Comparison of ENCODE assay signal across 24 cellular contexts in genomic region chr14:37778135-37778943, GRCh38.
"Had no signal": no experiment of that assay in that cellular context is flagged by ENCODE, and none has a peak within 500 bp of the region (broad histone marks: within the 10 kb centered on the region; RNA-seq: fewer than 3 reads in every experiment).

No MANE protein-coding gene starts in this region.

- H3K4me2 ChIP-seq: smooth muscle cell had no signal

- H3K27ac Mint-ChIP-seq: naive B cell; nephron; stimulated activated memory B cell treated with anti-CD40 and anti-IgM and Interleukin-4, amounts not matched to agents 10 μg/mL and 1 μg/mL and 100 μg/mL, for 72 hours; stimulated activated naive CD8-positive, alpha-beta T cell treated with anti-CD3 and anti-CD28 coated beads, Interleukin-15, Interleukin-2, amounts not matched to agents 100 ng/mL and 50 ng/mL, for 24 hours had no signal

- DNase-seq: central memory CD4-positive, alpha-beta T cell; cortex of kidney; dorsolateral prefrontal cortex; effector CD8-positive, alpha-beta T cell; gastrocnemius medialis; glutamatergic neuron; immature natural killer cell; left cardiac atrium; left ventricle myocardium inferior; mesendoderm; naive B cell; right cardiac atrium; stimulated activated CD4-positive, alpha-beta T cell treated with anti-CD3 and anti-CD28 coated beads, Interleukin-4, amount 100 ng/mL, for 1 hour; stimulated activated CD8-positive, alpha-beta memory T cell treated with anti-CD3 and anti-CD28 coated beads, Interleukin-4, amount 100 ng/mL, for 48 hours; tibial artery had no signal

- H3K36me3 ChIP-seq: esophagus muscularis mucosa, gastrocnemius medialis, left ventricle myocardium inferior, neutrophil, tibial artery had no signal

- H3K27ac ChIP-seq: dorsolateral prefrontal cortex, epithelial cell of prostate, esophagus muscularis mucosa, gastrocnemius medialis, left ventricle myocardium inferior, neutrophil, tibial artery had no signal

- H3K27me3 ChIP-seq: dorsolateral prefrontal cortex, esophagus muscularis mucosa, gastrocnemius medialis, neutrophil, tibial artery had no signal

- ATAC-seq: gastrocnemius medialis; left cardiac atrium; right cardiac atrium; stimulated activated memory B cell treated with anti-CD40 and anti-IgM and Interleukin-4, amounts not matched to agents 10 μg/mL and 1 μg/mL and 100 μg/mL, for 72 hours had no signal

- H3K9me3 ChIP-seq: esophagus muscularis mucosa, gastrocnemius medialis, neutrophil, tibial artery had no signal

- H3K4me1 Mint-ChIP-seq: immature natural killer cell; naive B cell; nephron; stimulated activated memory B cell treated with anti-CD40 and anti-IgM and Interleukin-4, amounts not matched to agents 10 μg/mL and 1 μg/mL and 100 μg/mL, for 72 hours had no signal

- H3K4me1 ChIP-seq: esophagus muscularis mucosa, gastrocnemius medialis, left ventricle myocardium inferior, tibial artery had no signal

- H3K4me3 Mint-ChIP-seq: immature natural killer cell; naive B cell; nephron; stimulated activated memory B cell treated with anti-CD40 and anti-IgM and Interleukin-4, amounts not matched to agents 10 μg/mL and 1 μg/mL and 100 μg/mL, for 72 hours; stimulated activated naive CD8-positive, alpha-beta T cell treated with anti-CD3 and anti-CD28 coated beads, Interleukin-15, Interleukin-2, amounts not matched to agents 100 ng/mL and 50 ng/mL, for 24 hours had no signal

- H3K27me3 Mint-ChIP-seq: naive B cell; progenitor cell of endocrine pancreas; stimulated activated memory B cell treated with anti-CD40 and anti-IgM and Interleukin-4, amounts not matched to agents 10 μg/mL and 1 μg/mL and 100 μg/mL, for 72 hours; stimulated activated naive CD8-positive, alpha-beta T cell treated with anti-CD3 and anti-CD28 coated beads, Interleukin-15, Interleukin-2, amounts not matched to agents 100 ng/mL and 50 ng/mL, for 24 hours had no signal

- H3K36me3 Mint-ChIP-seq: naive B cell; stimulated activated memory B cell treated with anti-CD40 and anti-IgM and Interleukin-4, amounts not matched to agents 10 μg/mL and 1 μg/mL and 100 μg/mL, for 72 hours had no signal

- H3K4me3 ChIP-seq: dorsolateral prefrontal cortex, esophagus muscularis mucosa, gastrocnemius medialis, left ventricle myocardium inferior, lung, smooth muscle cell, tibial artery had no signal
